Comparison of ENCODE assay signal across 2 cellular contexts in the genomic region with DNA sequence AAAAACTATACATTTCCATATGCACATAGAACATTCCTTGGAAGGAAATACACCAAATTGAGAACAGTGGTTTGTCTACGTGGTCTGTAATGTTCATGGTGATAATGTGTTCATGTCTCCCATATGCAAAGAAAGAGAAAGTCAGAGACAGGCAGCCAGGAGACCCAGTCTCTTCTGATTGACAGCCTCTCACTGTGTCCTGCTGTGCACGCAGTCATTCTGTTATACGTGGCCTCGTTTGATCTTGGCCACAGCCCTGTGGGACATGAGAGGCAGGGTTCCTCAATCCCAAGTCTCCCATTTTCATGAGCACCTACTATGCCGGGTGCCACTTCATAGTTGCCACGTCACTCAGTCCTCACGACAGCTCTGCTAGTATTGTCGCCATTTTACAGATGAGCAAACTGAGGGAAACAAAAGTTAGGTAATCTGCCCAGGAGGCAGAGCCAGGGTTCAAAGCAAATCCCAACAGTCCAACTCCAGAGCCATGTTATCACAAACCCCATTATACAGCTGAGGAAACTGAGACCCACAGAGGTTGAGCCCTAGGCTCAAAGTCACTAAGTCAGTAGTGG.
TF ChIP-seq lines count a peak whose summit lies in the region.

No MANE protein-coding gene starts in this region.

TF ChIP-seq in HEK293, 187 proteins besides CTCF, POLR2A, EP300 and RAD21 (continued from another document):
- TF ChIP-seq ZNF664 (tag by site-specific recombination; IDR thresholded peaks at IDR 0.05) (peak; percentile 88), BCL11B (tag by site-specific recombination; IDR thresholded peaks at IDR 0.05; ENCODE audit: low read depth) (no peak)
- TF ChIP-seq, protein P1, sequence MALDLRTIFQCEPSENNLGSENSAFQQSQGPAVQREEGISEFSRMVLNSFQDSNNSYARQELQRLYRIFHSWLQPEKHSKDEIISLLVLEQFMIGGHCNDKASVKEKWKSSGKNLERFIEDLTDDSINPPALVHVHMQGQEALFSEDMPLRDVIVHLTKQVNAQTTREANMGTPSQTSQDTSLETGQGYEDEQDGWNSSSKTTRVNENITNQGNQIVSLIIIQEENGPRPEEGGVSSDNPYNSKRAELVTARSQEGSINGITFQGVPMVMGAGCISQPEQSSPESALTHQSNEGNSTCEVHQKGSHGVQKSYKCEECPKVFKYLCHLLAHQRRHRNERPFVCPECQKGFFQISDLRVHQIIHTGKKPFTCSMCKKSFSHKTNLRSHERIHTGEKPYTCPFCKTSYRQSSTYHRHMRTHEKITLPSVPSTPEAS (tag by site-specific recombination; IDR thresholded peaks at IDR 0.05), result no peak
TF ChIP-seq in HEK293: peak in this region for 2.

TF ChIP-seq in HEK293T, 16 proteins besides CTCF, POLR2A, EP300 and RAD21 (continued from another document):
- TF ChIP-seq, protein P2, sequence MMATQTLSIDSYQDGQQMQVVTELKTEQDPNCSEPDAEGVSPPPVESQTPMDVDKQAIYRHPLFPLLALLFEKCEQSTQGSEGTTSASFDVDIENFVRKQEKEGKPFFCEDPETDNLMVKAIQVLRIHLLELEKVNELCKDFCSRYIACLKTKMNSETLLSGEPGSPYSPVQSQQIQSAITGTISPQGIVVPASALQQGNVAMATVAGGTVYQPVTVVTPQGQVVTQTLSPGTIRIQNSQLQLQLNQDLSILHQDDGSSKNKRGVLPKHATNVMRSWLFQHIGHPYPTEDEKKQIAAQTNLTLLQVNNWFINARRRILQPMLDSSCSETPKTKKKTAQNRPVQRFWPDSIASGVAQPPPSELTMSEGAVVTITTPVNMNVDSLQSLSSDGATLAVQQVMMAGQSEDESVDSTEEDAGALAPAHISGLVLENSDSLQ (IDR thresholded peaks at IDR 0.05), result peak; percentile 89
